ENCODE assay signal across 19 cellular contexts in the genomic region with DNA sequence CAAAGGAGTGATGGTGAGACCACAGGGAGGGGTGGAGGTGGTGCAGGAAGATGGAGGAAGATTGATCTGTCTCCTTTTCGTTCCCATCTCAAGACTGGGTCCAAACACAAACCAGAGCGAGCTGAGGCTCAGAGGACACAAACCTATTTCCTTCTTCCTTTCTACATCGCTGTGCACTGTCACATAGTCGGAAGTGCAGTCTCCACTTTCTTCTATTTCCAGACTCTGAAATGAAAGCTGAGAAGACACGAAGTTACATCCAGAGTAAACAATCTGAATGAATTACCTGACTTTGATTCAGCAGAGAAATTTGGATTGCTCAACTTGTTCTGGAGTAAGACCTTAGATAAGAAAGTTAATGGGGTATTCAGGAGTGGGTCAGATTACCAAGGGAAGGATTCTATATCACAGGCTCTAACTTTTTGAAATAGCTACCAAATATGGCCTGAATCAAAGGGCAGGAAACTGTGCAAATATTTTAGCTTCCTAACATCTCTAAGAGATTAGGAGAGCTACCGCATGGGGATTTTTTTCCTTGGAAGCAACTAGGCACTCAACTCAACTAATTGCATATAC. TPM values are rescaled to one million over a fixed set of nuclear protein-coding genes. Genes with fewer than 3 reads are reported as not detected.
DNase-seq lines count a peak whose midpoint lies in the region; ATAC-seq, FAIRE-seq and TF ChIP-seq lines count a peak whose summit lies in the region.
"Had no signal": no experiment of that assay in that cellular context is flagged by ENCODE, and none has a peak within 500 bp of the region (broad histone marks: within the 10 kb centered on the region; RNA-seq: fewer than 3 reads in every experiment).

No MANE protein-coding gene starts in this region.

- H3K4me1 ChIP-seq in GM23338 (ENCODE audit: insufficient read depth) = peaks cover 5% of the 10 kb centered on the region; the same call in 1 of the 2 replicates
- peaks cover 9% of the 10 kb centered on the region for H3K4me1 ChIP-seq in hepatocyte (ENCODE audit: insufficient read depth)
- peaks cover 10% of the 10 kb centered on the region for H3K4me1 ChIP-seq in psoas muscle
- H3K4me1 ChIP-seq in CD8-positive, alpha-beta memory T cell (ENCODE audit: insufficient read depth, low read length) = no peaks in the 10 kb centered on the region
- H3K4me1 ChIP-seq: A549 had no signal

- H3K9me2 ChIP-seq in GM23338 (ENCODE audit: insufficient read depth) (no peaks in the 10 kb centered on the region), hepatocyte (replicated peaks; ENCODE audit: insufficient read depth) (no peaks in the 10 kb centered on the region)

- H3F3A ChIP-seq in GM23338 (replicated peaks; ENCODE audit: low read depth) = no peaks in the 10 kb centered on the region

- H3K27ac Mint-ChIP-seq in GM23338 = no peak overlapping the region
- H3K27ac Mint-ChIP-seq in CD8-positive, alpha-beta memory T cell = no peak overlapping the region
- H3K27ac Mint-ChIP-seq: H9 had no signal

- WGBS in hepatocyte (ENCODE audit: low lambda C conversion rate, missing lambda C conversion rate) = 55% methylated on average over 6 of the region's 6 CpGs
- 37 to 66% (median 39%) methylated on average over 6 of the region's 6 CpGs for WGBS in psoas muscle, 3 donors

- no peaks in the 10 kb centered on the region for H3K36me3 Mint-ChIP-seq in GM23338 (ENCODE audit: low read depth)
- no peaks in the 10 kb centered on the region for H3K36me3 Mint-ChIP-seq in CD8-positive, alpha-beta memory T cell

- H3K4me2 ChIP-seq in GM23338 = no peak overlapping the region
- H3K4me2 ChIP-seq in hepatocyte = peak overlapping the region; percentile 28
- H3K4me2 ChIP-seq: A549 had no signal

- H3K4me3 Mint-ChIP-seq in GM23338 = no peak overlapping the region
- no peak overlapping the region for H3K4me3 Mint-ChIP-seq in CD8-positive, alpha-beta memory T cell
- H3K4me3 Mint-ChIP-seq: H9 had no signal

- no peak for DNase-seq in GM23338 (ENCODE audit: low spot score)
- DNase-seq in amniotic epithelial cell (ENCODE audit: low read depth) = peak; percentile 85
- DNase-seq in hepatocyte (ENCODE audit: low spot score) = no peak
- no peak for DNase-seq in psoas muscle
- no peak for DNase-seq in CD8-positive, alpha-beta memory T cell
- no peak for DNase-seq in HCEC 1CT
- no peak for DNase-seq in GM12891 (ENCODE audit: insufficient read length, low spot score)
- DNase-seq: H9, NCI-H1417 treated with DMSO at 0.1 percent for 48 hours, NCI-H1930, NCI-H2171, NCI-H774, PC-3 had no signal

- no peak for TF ChIP-seq POLR2A in GM12891 (IDR thresholded peaks at IDR 0.05; ENCODE audit: low read depth, low read length)

- H3K4me3 ChIP-seq in GM23338 (no peak overlapping the region), hepatocyte (no peak overlapping the region), psoas muscle (no peak overlapping the region)
- H3K4me3 ChIP-seq in CD8-positive, alpha-beta memory T cell (ENCODE audit: low read length) = no peak overlapping the region
- H3K4me3 ChIP-seq: A549; BLaER1 treated with 17β-estradiol and CSF1 and Interleukin-3, amounts not matched to agents 10 nM and 100 nM; K562 had no signal

- CTCF ChIA-PET in CD8-positive, alpha-beta memory T cell (lab: Charles Lee) = interaction anchor here (0.7 to 1.8 kb wide), 3 partner anchors 250 to 879 kb away, joined by 3 to 6 read pairs (median 4); no protein-coding TSS in a partner anchor

- H2AFZ ChIP-seq in GM23338 (peak overlapping the region; percentile 52), hepatocyte (no peak overlapping the region)

- intact Hi-C loops in psoas muscle (cut with DNase I) = no loop called here

- FAIRE-seq in GM12891 (lab: Jason Lieb, UNC) = no peak
- FAIRE-seq: A549, K562 had no signal

- H3K36me3 ChIP-seq in GM23338 (ENCODE audit: insufficient read depth) (no peaks in the 10 kb centered on the region), hepatocyte (replicated peaks; ENCODE audit: insufficient read depth, low read depth) (no peaks in the 10 kb centered on the region), psoas muscle (ENCODE audit: insufficient read depth in 1 of 2, low read depth in 1 of 2) (no peaks in the 10 kb centered on the region)
- H3K36me3 ChIP-seq in CD8-positive, alpha-beta memory T cell (ENCODE audit: insufficient read depth, low read length) = no peaks in the 10 kb centered on the region
- H3K36me3 ChIP-seq: BLaER1 treated with 17β-estradiol and CSF1 and Interleukin-3, amounts not matched to agents 10 nM and 100 nM had no signal

- 0 out of 3 replicates have a peak, but pooled peaks cover 3% of the 10 kb centered on the region for H3K9me3 Mint-ChIP-seq in GM23338
- H3K9me3 Mint-ChIP-seq in CD8-positive, alpha-beta memory T cell = no peaks in the 10 kb centered on the region
- H3K9me3 Mint-ChIP-seq: H9 had no signal

- TF ChIP-seq CTCF in GM23338 (conservative IDR thresholded peaks at IDR 0.05; ENCODE audit: low read depth in 2 of 2) (no peak), hepatocyte (IDR thresholded peaks at IDR 0.05; ENCODE audit: poor library complexity) (no peak), psoas muscle (IDR thresholded peaks at IDR 0.05) (no peak)

- POLR2A ChIA-PET in CD8-positive, alpha-beta memory T cell (lab: Charles Lee) = no interaction called here

- peaks cover 5% of the 10 kb centered on the region for H3K27me3 Mint-ChIP-seq in GM23338 (ENCODE audit: insufficient read depth, low read depth, poor library complexity)
- H3K27me3 Mint-ChIP-seq in CD8-positive, alpha-beta memory T cell = peaks cover 10 to 64% of the 10 kb centered on the region in 2 donors

- H3K27me3 ChIP-seq in GM23338 (ENCODE audit: insufficient read depth) (no peaks in the 10 kb centered on the region), hepatocyte (no peaks in the 10 kb centered on the region), psoas muscle (ENCODE audit: insufficient read depth in 3 of 3, low read length in 2 of 3) (no peaks in the 10 kb centered on the region)
- peaks cover 13% of the 10 kb centered on the region for H3K27me3 ChIP-seq in CD8-positive, alpha-beta memory T cell (ENCODE audit: insufficient read depth, low read length, poor library complexity, severe bottlenecking)

- H3K27ac ChIP-seq in GM23338 (ENCODE audit: low read depth) = no peak overlapping the region
- no peak overlapping the region for H3K27ac ChIP-seq in hepatocyte
- H3K27ac ChIP-seq in psoas muscle = peak overlapping the region; percentile 44
- no peak overlapping the region for H3K27ac ChIP-seq in CD8-positive, alpha-beta memory T cell (ENCODE audit: low read depth, low read length)
- H3K27ac ChIP-seq: A549; BLaER1 treated with 17β-estradiol and CSF1 and Interleukin-3, amounts not matched to agents 10 nM and 100 nM; RWPE1 had no signal

- H3K79me2 ChIP-seq in GM23338 (replicated peaks; ENCODE audit: insufficient read depth) (no peaks in the 10 kb centered on the region), hepatocyte (no peaks in the 10 kb centered on the region)

- peaks cover 20% of the 10 kb centered on the region for H3K4me1 Mint-ChIP-seq in GM23338
- H3K4me1 Mint-ChIP-seq in CD8-positive, alpha-beta memory T cell = no peaks in the 10 kb centered on the region

- H4K20me1 ChIP-seq in GM23338 (replicated peaks; ENCODE audit: insufficient read depth) (no peaks in the 10 kb centered on the region), hepatocyte (ENCODE audit: insufficient read depth, poor library complexity, severe bottlenecking) (no peaks in the 10 kb centered on the region)
- H4K20me1 ChIP-seq: BLaER1 treated with 17β-estradiol and CSF1 and Interleukin-3, amounts not matched to agents 10 nM and 100 nM had no signal

- ATAC-seq in GM23338 = no peak
- ATAC-seq in psoas muscle = peak; percentile 31 to 73 (median 48)
- ATAC-seq in HG02938 (IDR thresholded peaks at IDR 0.05; ENCODE audit: unreplicated experiment) = no peak
- ATAC-seq: A549, K562, PC-3 had no signal

- H3K9me3 ChIP-seq in hepatocyte (ENCODE audit: low read depth) (no peaks in the 10 kb centered on the region), psoas muscle (no peaks in the 10 kb centered on the region)
- H3K9me3 ChIP-seq in CD8-positive, alpha-beta memory T cell (ENCODE audit: low read length) = no peaks in the 10 kb centered on the region
- H3K9me3 ChIP-seq: A549; BLaER1 treated with 17β-estradiol and CSF1 and Interleukin-3, amounts not matched to agents 10 nM and 100 nM had no signal

TF ChIP-seq in GM23338, 12 proteins besides CTCF, POLR2A, EP300 and RAD21 (continues in another document):
- no peak for TF ChIP-seq ZNF114 (CRISPR knock-in tag; IDR thresholded peaks at IDR 0.05)
- TF ChIP-seq EZH2phosphoT487 (IDR thresholded peaks at IDR 0.05; ENCODE audit: unreplicated experiment) = no peak

TF ChIP-seq in GM12891, 5 proteins besides CTCF, POLR2A, EP300 and RAD21:
- TF ChIP-seq PAX5 (IDR thresholded peaks at IDR 0.05; ENCODE audit: insufficient read depth, low read length, severe bottlenecking) (no peak), TAF1 (IDR thresholded peaks at IDR 0.05; ENCODE audit: low read depth, low read length) (no peak), POU2F2 (IDR thresholded peaks at IDR 0.05; ENCODE audit: low read depth, low read length) (no peak), POLR2AphosphoS5 (IDR thresholded peaks at IDR 0.05; ENCODE audit: low read depth, low read length) (no peak), SPI1 (IDR thresholded peaks at IDR 0.05; ENCODE audit: low read depth, low read length) (no peak)

RNA-seq across cellular contexts. Expression of a gene that starts 14.4 kb away (rescaled TPM):
- total RNA-seq in GM23338 (2014; rRNA removed; shearing (Covaris generic)) = 0.31 and 0.42 TPM in 2 replicates
- polyA plus RNA-seq in GM23338 (2016; fragmentation: Nextera tagmentation; extraction: Ambion mirVana) (0.33 and 1.3 TPM in 2 replicates), hepatocyte (0.51 TPM in 1 of 2 replicates, not detected in the other), psoas muscle (not detected)
- total RNA-seq in hepatocyte (0.12 and 0.63 TPM in 2 replicates), psoas muscle (not detected)
- total RNA-seq in CD8-positive, alpha-beta memory T cell = not detected
- not detected for polyA plus RNA-seq in CD8-positive, alpha-beta memory T cell
- not detected for polyA plus RNA-seq in GM12891 (2012; ENCODE audit: low read depth, missing spikeins)
- total RNA-seq: K562, NCI-H460, PC-3 had no signal
- polyA plus RNA-seq: A549, K562 had no signal

RNA-seq across cellular contexts. Expression of a gene that starts 18.5 kb away (rescaled TPM):
- 30.3 and 40.9 TPM in 2 replicates for total RNA-seq in GM23338 (2014; rRNA removed; shearing (Covaris generic))
- 48.9 and 56.2 TPM in 2 replicates for polyA plus RNA-seq in GM23338 (2016; fragmentation: Nextera tagmentation; extraction: Ambion mirVana)
- 19.9 and 25.0 TPM in 2 replicates for total RNA-seq in hepatocyte
- polyA plus RNA-seq in hepatocyte = 37.4 and 38.5 TPM in 2 replicates
- total RNA-seq in psoas muscle = 1 to 10 TPM in 3 of 4 donors, under 1 TPM in 1; 0.40 to 1.8 (median 1.5) TPM
- polyA plus RNA-seq in psoas muscle = 1 to 10 TPM in 2 of 3 donors, under 1 TPM in 1; 0.76 to 2.0 (median 1.3) TPM
- total RNA-seq in CD8-positive, alpha-beta memory T cell = 1 to 10 TPM in 1 of 2 experiments, under 1 TPM in 1; 0.80 to 1.2 TPM
- polyA plus RNA-seq in CD8-positive, alpha-beta memory T cell = 0.12 TPM
- polyA plus RNA-seq in GM12891 (2012; ENCODE audit: low read depth, missing spikeins) = 31.3 TPM

Comparison
In these comparisons a context has a peak if more than half of its experiments do, and no peak if none do; other contexts are left out.
1. ATAC-seq: peak in psoas muscle (4 of 4); none in GM23338 (single experiment) and HG02938 (single experiment).